ENCODE assay signal across 1 cellular context in the genomic region with DNA sequence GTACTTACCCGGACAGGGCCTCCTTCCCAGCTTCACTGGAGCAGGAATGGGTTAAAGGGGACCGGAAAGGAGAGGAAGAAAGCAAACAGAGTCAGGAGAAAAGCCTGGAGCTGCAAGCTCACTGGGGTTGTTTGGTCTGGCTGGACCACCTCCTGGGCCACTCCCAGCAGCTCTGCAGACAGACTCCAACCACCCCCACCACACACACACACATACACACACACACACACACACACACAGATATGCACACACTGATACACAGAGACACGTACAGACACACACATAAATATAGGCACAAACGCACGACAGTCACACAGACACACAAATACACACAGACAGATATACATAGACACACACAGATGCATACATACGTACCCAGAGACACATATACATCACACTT.
TF ChIP-seq lines count a peak whose summit lies in the region.

No MANE protein-coding gene starts in this region.

TF ChIP-seq in K562, 482 proteins besides CTCF, POLR2A, EP300 and RAD21:
- no peak for TF ChIP-seq POLR2G (IDR thresholded peaks at IDR 0.05; ENCODE audit: low read depth, low read length)
- TF ChIP-seq ZNF224 (CRISPR knock-in tag; IDR thresholded peaks at IDR 0.05): no peak
- TF ChIP-seq, protein P1, sequence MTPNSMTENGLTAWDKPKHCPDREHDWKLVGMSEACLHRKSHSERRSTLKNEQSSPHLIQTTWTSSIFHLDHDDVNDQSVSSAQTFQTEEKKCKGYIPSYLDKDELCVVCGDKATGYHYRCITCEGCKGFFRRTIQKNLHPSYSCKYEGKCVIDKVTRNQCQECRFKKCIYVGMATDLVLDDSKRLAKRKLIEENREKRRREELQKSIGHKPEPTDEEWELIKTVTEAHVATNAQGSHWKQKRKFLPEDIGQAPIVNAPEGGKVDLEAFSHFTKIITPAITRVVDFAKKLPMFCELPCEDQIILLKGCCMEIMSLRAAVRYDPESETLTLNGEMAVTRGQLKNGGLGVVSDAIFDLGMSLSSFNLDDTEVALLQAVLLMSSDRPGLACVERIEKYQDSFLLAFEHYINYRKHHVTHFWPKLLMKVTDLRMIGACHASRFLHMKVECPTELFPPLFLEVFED (CRISPR knock-in tag; conservative IDR thresholded peaks at IDR 0.05): 0 out of 2 replicates have a peak, but pooled peaks have one; percentile 27
- TF ChIP-seq HDAC2 (IDR thresholded peaks at IDR 0.05): no peak
- TF ChIP-seq MCM3 (IDR thresholded peaks at IDR 0.05): 0 out of 2 replicates have a peak, but pooled peaks have one; percentile 26
- TF ChIP-seq, protein P2, sequence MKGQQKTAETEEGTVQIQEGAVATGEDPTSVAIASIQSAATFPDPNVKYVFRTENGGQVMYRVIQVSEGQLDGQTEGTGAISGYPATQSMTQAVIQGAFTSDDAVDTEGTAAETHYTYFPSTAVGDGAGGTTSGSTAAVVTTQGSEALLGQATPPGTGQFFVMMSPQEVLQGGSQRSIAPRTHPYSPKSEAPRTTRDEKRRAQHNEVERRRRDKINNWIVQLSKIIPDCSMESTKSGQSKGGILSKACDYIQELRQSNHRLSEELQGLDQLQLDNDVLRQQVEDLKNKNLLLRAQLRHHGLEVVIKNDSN (CRISPR knock-in tag; IDR thresholded peaks at IDR 0.05): no peak
- TF ChIP-seq, protein P3, sequence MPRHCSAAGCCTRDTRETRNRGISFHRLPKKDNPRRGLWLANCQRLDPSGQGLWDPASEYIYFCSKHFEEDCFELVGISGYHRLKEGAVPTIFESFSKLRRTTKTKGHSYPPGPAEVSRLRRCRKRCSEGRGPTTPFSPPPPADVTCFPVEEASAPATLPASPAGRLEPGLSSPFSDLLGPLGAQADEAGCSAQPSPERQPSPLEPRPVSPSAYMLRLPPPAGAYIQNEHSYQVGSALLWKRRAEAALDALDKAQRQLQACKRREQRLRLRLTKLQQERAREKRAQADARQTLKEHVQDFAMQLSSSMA (CRISPR knock-in tag; IDR thresholded peaks at IDR 0.05): no peak
